ENCODE assay signal across 1 cellular context in genomic region chr19:42601811-42602443, GRCh38.
TF ChIP-seq lines count a peak whose summit lies in the region.

No MANE protein-coding gene starts in this region.

TF ChIP-seq in HepG2, 621 proteins besides CTCF, POLR2A, EP300 and RAD21 (continued from another document and continues in another):
- TF ChIP-seq ZNF704 (CRISPR knock-in tag; IDR thresholded peaks at IDR 0.05; ENCODE audit: borderline replicate concordance): no peak
- TF ChIP-seq ZKSCAN5 (CRISPR knock-in tag; IDR thresholded peaks at IDR 0.05): no peak
- TF ChIP-seq ZNF549 (CRISPR knock-in tag; IDR thresholded peaks at IDR 0.05): no peak
- no peak for TF ChIP-seq PAWR (CRISPR knock-in tag; IDR thresholded peaks at IDR 0.05; ENCODE audit: borderline replicate concordance)
- no peak for TF ChIP-seq ZNF296 (CRISPR knock-in tag; conservative IDR thresholded peaks at IDR 0.05)
- TF ChIP-seq ARNTL (CRISPR knock-in tag; IDR thresholded peaks at IDR 0.05): no peak
- TF ChIP-seq HES4 (CRISPR knock-in tag; IDR thresholded peaks at IDR 0.05; ENCODE audit: borderline replicate concordance): no peak
- TF ChIP-seq KDM1A (CRISPR knock-in tag; IDR thresholded peaks at IDR 0.05): no peak
- no peak for TF ChIP-seq RXRB (CRISPR knock-in tag; IDR thresholded peaks at IDR 0.05; ENCODE audit: borderline replicate concordance)
- TF ChIP-seq GMEB2 (CRISPR knock-in tag; IDR thresholded peaks at IDR 0.05; ENCODE audit: low read depth): no peak
- no peak for TF ChIP-seq MTA1 (CRISPR knock-in tag; IDR thresholded peaks at IDR 0.05; ENCODE audit: borderline replicate concordance)
- 0 out of 2 replicates have a peak, but pooled peaks have one; percentile 28 for TF ChIP-seq IKZF5 (CRISPR knock-in tag; IDR thresholded peaks at IDR 0.05)
- TF ChIP-seq ZNF451 (CRISPR knock-in tag; IDR thresholded peaks at IDR 0.05): no peak
- TF ChIP-seq TERF1 (CRISPR knock-in tag; IDR thresholded peaks at IDR 0.05): no peak
- peak; percentile 75 for TF ChIP-seq BORCS8-MEF2B (CRISPR knock-in tag; IDR thresholded peaks at IDR 0.05)
- TF ChIP-seq NCOA2 (CRISPR knock-in tag; IDR thresholded peaks at IDR 0.05): no peak
- no peak for TF ChIP-seq ZNF672 (CRISPR knock-in tag; IDR thresholded peaks at IDR 0.05)
- no peak for TF ChIP-seq REL (CRISPR knock-in tag; conservative IDR thresholded peaks at IDR 0.05)
- no peak for TF ChIP-seq ZNF639 (CRISPR knock-in tag; conservative IDR thresholded peaks at IDR 0.05)
- no peak for TF ChIP-seq ZNF724P (CRISPR knock-in tag; IDR thresholded peaks at IDR 0.05; ENCODE audit: borderline replicate concordance)
- no peak for TF ChIP-seq NFYB (CRISPR knock-in tag; IDR thresholded peaks at IDR 0.05)
- TF ChIP-seq ZNF776 (CRISPR knock-in tag; IDR thresholded peaks at IDR 0.05): no peak
- TF ChIP-seq ZNF280D (CRISPR knock-in tag; IDR thresholded peaks at IDR 0.05): no peak
- no peak for TF ChIP-seq TFE3 (CRISPR knock-in tag; IDR thresholded peaks at IDR 0.05)
- no peak for TF ChIP-seq TCF12 (IDR thresholded peaks at IDR 0.05)
- no peak for TF ChIP-seq TCF12 (CRISPR knock-in tag; IDR thresholded peaks at IDR 0.05)
- no peak for TF ChIP-seq ESRRA (CRISPR knock-in tag; IDR thresholded peaks at IDR 0.05; ENCODE audit: low read depth)
- no peak for TF ChIP-seq HDAC6 (IDR thresholded peaks at IDR 0.05; ENCODE audit: low read depth, low read length)
- no peak for TF ChIP-seq ZNF30 (CRISPR knock-in tag; IDR thresholded peaks at IDR 0.05)
- TF ChIP-seq ZNF331 (CRISPR knock-in tag; IDR thresholded peaks at IDR 0.05): peak; percentile 55; the same call in 1 of the 2 replicates
- TF ChIP-seq KDM6A (CRISPR knock-in tag; IDR thresholded peaks at IDR 0.05; ENCODE audit: low read depth): no peak
- TF ChIP-seq SRSF9 (IDR thresholded peaks at IDR 0.05; ENCODE audit: borderline replicate concordance, insufficient read depth, low read depth, low read length, poor library complexity, severe bottlenecking): no peak
- TF ChIP-seq MBD4 (IDR thresholded peaks at IDR 0.05; ENCODE audit: borderline replicate concordance, low read length): no peak
- TF ChIP-seq ZNF775 (CRISPR knock-in tag; IDR thresholded peaks at IDR 0.05; ENCODE audit: borderline replicate concordance): no peak
- TF ChIP-seq TSC22D2 (CRISPR knock-in tag; IDR thresholded peaks at IDR 0.05; ENCODE audit: borderline replicate concordance): peak; percentile 88; the same call in 1 of the 2 replicates
- no peak for TF ChIP-seq SOX6 (IDR thresholded peaks at IDR 0.05)
- no peak for TF ChIP-seq SOX6 (CRISPR knock-in tag; IDR thresholded peaks at IDR 0.05)
- TF ChIP-seq BCL3 (CRISPR knock-in tag; IDR thresholded peaks at IDR 0.05): no peak
- TF ChIP-seq TEAD2 (CRISPR knock-in tag; IDR thresholded peaks at IDR 0.05): no peak
- TF ChIP-seq THAP11 (CRISPR knock-in tag; IDR thresholded peaks at IDR 0.05): peak; percentile 46; the same call in 1 of the 2 replicates
- TF ChIP-seq ZNF770 (CRISPR knock-in tag; IDR thresholded peaks at IDR 0.05): no peak
- no peak for TF ChIP-seq ZNF282 (IDR thresholded peaks at IDR 0.05; ENCODE audit: partially characterized antibody)
- no peak for TF ChIP-seq ZBTB4 (CRISPR knock-in tag; IDR thresholded peaks at IDR 0.05; ENCODE audit: borderline replicate concordance)
- TF ChIP-seq HNF4G (IDR thresholded peaks at IDR 0.05; ENCODE audit: borderline replicate concordance, low read depth, low read length): no peak
- no peak for TF ChIP-seq HNF4G (CRISPR knock-in tag; IDR thresholded peaks at IDR 0.05; ENCODE audit: borderline replicate concordance, low read depth)
- TF ChIP-seq REPIN1 (CRISPR knock-in tag; IDR thresholded peaks at IDR 0.05; ENCODE audit: borderline replicate concordance, low read depth): no peak
- no peak for TF ChIP-seq ZNF18 (CRISPR knock-in tag; IDR thresholded peaks at IDR 0.05; ENCODE audit: insufficient replicate concordance)
